19 cellular contexts compared by ENCODE assay signal in genomic region chr1:197034631-197035339, GRCh38. TPM values are rescaled to one million over a fixed set of nuclear protein-coding genes. Genes with fewer than 3 reads are reported as not detected.
A peak's percentile ranks its signal among the peaks of the same experiment; 100 is the strongest.
DNase-seq lines count a peak whose midpoint lies in the region; ATAC-seq and TF ChIP-seq lines count a peak whose summit lies in the region.
"Not testable (repeated sequence)": the region's sequence is repeated elsewhere in the genome, so short reads cannot be mapped to it uniquely, and the experiment has no call there.
"Had no signal": no experiment of that assay in that cellular context is flagged by ENCODE, and none has a peak within 500 bp of the region (broad histone marks: within the 10 kb centered on the region; RNA-seq: fewer than 3 reads in every experiment).

No MANE protein-coding gene starts in this region.

- H2BK5ac ChIP-seq in trophoblast cell (ENCODE audit: low read depth, low read length, poor library complexity): not testable (repeated sequence)

- H3K14ac ChIP-seq in trophoblast cell (ENCODE audit: low read length): not testable (repeated sequence)

- not testable (repeated sequence) for H4K12ac ChIP-seq in trophoblast cell (ENCODE audit: low read depth, low read length)

- not testable (repeated sequence) for H2AK5ac ChIP-seq in trophoblast cell (ENCODE audit: low read length)

- WGBS in SK-N-SH (ENCODE audit: low lambda C conversion rate): 31% methylated on average over 6 of the region's 6 CpGs
- WGBS in trophoblast cell (ENCODE audit: extremely low coverage, insufficient coverage, insufficient read length): no CpG with 5 or more reads among the region's 6 CpGs

- in situ Hi-C loops in astrocyte of the spinal cord (cut with HindIII; ENCODE audit: low sequenced_read_pairs): not testable (repeated sequence)

- TF ChIP-seq EP300 in SK-N-SH (IDR thresholded peaks at IDR 0.05; ENCODE audit: borderline replicate concordance in 1 of 2, low read depth in 1 of 2, low read length in 1 of 2): not testable (repeated sequence)

- H3K9ac ChIP-seq in SK-N-SH: 0 out of 2 replicates have a peak overlapping the region, but pooled peaks have one; percentile 32
- H3K9ac ChIP-seq in trophoblast cell (ENCODE audit: low read length): not testable (repeated sequence)

- not testable (repeated sequence) for H4K8ac ChIP-seq in trophoblast cell (ENCODE audit: low read depth, low read length)

- H3K9me2 ChIP-seq in SK-N-SH: not testable (repeated sequence)

- not testable (repeated sequence) for H3K27me3 ChIP-seq in SK-N-SH (ENCODE audit: insufficient read depth); foreskin keratinocyte; trophoblast cell (ENCODE audit: insufficient read depth, low read length)

- not testable (repeated sequence) for H3K79me1 ChIP-seq in trophoblast cell (ENCODE audit: low read length)

- DNase-seq in AG08395 (ENCODE audit: low spot score) (peak; percentile 27), GM04503 (ENCODE audit: low read depth) (peak; percentile 47), HT1080 (ENCODE audit: low read depth) (peak; percentile 78), astrocyte of the spinal cord (ENCODE audit: low read depth, low spot score) (peak; percentile 59), foreskin keratinocyte (peak; percentile 5 to 74), trophoblast cell (peak; percentile 9 to 64)
- not testable (repeated sequence) for DNase-seq in SK-N-SH

- not testable (repeated sequence) for H3K4me1 ChIP-seq in SK-N-SH (ENCODE audit: control insufficient read depth in 1 of 2, insufficient read depth in 2 of 2, low read depth in 1 of 2, low read length in 1 of 2); foreskin keratinocyte; trophoblast cell (ENCODE audit: control insufficient read depth in 1 of 2, insufficient read depth in 2 of 2, low read length in 2 of 2)

- H3K36me3 ChIP-seq in SK-N-SH (replicated peaks in 1 of 2; ENCODE audit: control insufficient read depth in 1 of 2, insufficient read depth in 2 of 2, low read length in 1 of 2); trophoblast cell (ENCODE audit: control insufficient read depth in 1 of 2, insufficient read depth in 2 of 2, low read length in 2 of 2): not testable (repeated sequence)

- CTCF ChIA-PET in SK-N-SH (lab: Yijun Ruan, JAX): interaction anchor here (1.5 kb wide), 1 partner anchor 23 kb away, joined by 3 read pairs; no protein-coding TSS in a partner anchor

- H3K27ac ChIP-seq in SK-N-SH (ENCODE audit: low read depth in 2 of 2, low read length in 1 of 2): peak overlapping the region; percentile 63 to 76; a peak in 3 of 4 replicates
- not testable (repeated sequence) for H3K27ac ChIP-seq in foreskin keratinocyte; trophoblast cell (ENCODE audit: low read depth, low read length)

- H4K20me1 ChIP-seq in SK-N-SH (ENCODE audit: insufficient read depth): not testable (repeated sequence)

- peak overlapping the region; percentile 84 for H2AFZ ChIP-seq in SK-N-SH (ENCODE audit: low read depth)
- not testable (repeated sequence) for H2AFZ ChIP-seq in trophoblast cell (ENCODE audit: insufficient read depth, low read length, poor library complexity)

- not testable (repeated sequence) for H2BK12ac ChIP-seq in trophoblast cell (ENCODE audit: low read length)

- H3K79me2 ChIP-seq in SK-N-SH (ENCODE audit: insufficient read depth); trophoblast cell (ENCODE audit: control insufficient read depth, insufficient read depth, low read length, poor library complexity): not testable (repeated sequence)

- not testable (repeated sequence) for H3K23ac ChIP-seq in trophoblast cell (ENCODE audit: low read length)

- ATAC-seq in esophagus mucosa: peak; percentile 79
- peak; percentile 98 for ATAC-seq in foreskin keratinocyte

- H2BK120ac ChIP-seq in trophoblast cell (ENCODE audit: insufficient read depth, low read length, poor library complexity): not testable (repeated sequence)

- 0 out of 2 replicates have a peak overlapping the region, but pooled peaks have one; percentile 41 for H3K4me2 ChIP-seq in SK-N-SH
- not testable (repeated sequence) for H3K4me2 ChIP-seq in trophoblast cell (ENCODE audit: low read length)

- peaks cover 25% of the 10 kb centered on the region for H3F3A ChIP-seq in SK-N-SH (replicated peaks; ENCODE audit: insufficient read depth)

- H3K4me3 ChIP-seq in SK-N-SH (ENCODE audit: low read depth in 2 of 2, low read length in 1 of 2): 0 out of 4 replicates have a peak overlapping the region, but pooled peaks of 1 of the 2 experiments have one; percentile 18
- not testable (repeated sequence) for H3K4me3 ChIP-seq in astrocyte of the spinal cord (ENCODE audit: low read depth, low read length); trophoblast cell (ENCODE audit: low read depth, low read length)

- TF ChIP-seq CTCF in SK-N-SH (IDR thresholded peaks at IDR 0.05); astrocyte of the spinal cord (IDR thresholded peaks at IDR 0.05; ENCODE audit: low read depth, low read length); foreskin keratinocyte (conservative IDR thresholded peaks at IDR 0.05): not testable (repeated sequence)

- not testable (repeated sequence) for H3K18ac ChIP-seq in trophoblast cell (ENCODE audit: low read length)

- TF ChIP-seq RAD21 in SK-N-SH (IDR thresholded peaks at IDR 0.05; ENCODE audit: low read length): not testable (repeated sequence)

- not testable (repeated sequence) for H3K4ac ChIP-seq in trophoblast cell (ENCODE audit: low read depth, low read length)

- not testable (repeated sequence) for H3K9me3 ChIP-seq in SK-N-SH; trophoblast cell (ENCODE audit: insufficient read depth, low read depth, low read length)

- POLR2A ChIA-PET in SK-N-SH (lab: Yijun Ruan, JAX): not testable (repeated sequence)

- H4K91ac ChIP-seq in trophoblast cell (ENCODE audit: low read depth, low read length): not testable (repeated sequence)

TF ChIP-seq in SK-N-SH, 30 proteins besides CTCF, POLR2A, EP300 and RAD21:
- TF ChIP-seq NFIC (IDR thresholded peaks at IDR 0.05; ENCODE audit: borderline replicate concordance) (peak; percentile 36), TEAD4 (IDR thresholded peaks at IDR 0.05; ENCODE audit: borderline replicate concordance, insufficient read depth) (peak; percentile 68), TCF12 (IDR thresholded peaks at IDR 0.05) (peak; percentile 38; the same call in 1 of the 2 replicates), JUND (IDR thresholded peaks at IDR 0.05) (peak; percentile 45; the same call in 1 of the 2 replicates), RXRA (IDR thresholded peaks at IDR 0.05; ENCODE audit: borderline replicate concordance, low read depth) (peak; percentile 55; the same call in 1 of the 2 replicates), FOSL2 (IDR thresholded peaks at IDR 0.05; ENCODE audit: borderline replicate concordance, low read depth) (peak; percentile 67)
TF ChIP-seq in SK-N-SH: peak in this region for 6; not testable (repeated sequence) for 24.

RNA-seq across cellular contexts. Expression of gene F13B, which starts 32.3 kb away (rescaled TPM):
- total RNA-seq in HT1080 (2014; rRNA removed; shearing (Covaris generic)): not detected in 2 replicates
- polyA plus RNA-seq in HT1080 (2015; cell fraction: cytosol; rRNA removed): not detected in 2 replicates
- polyA plus RNA-seq in HT1080 (2015; cell fraction: nucleus; rRNA removed): not detected in 2 replicates
- polyA plus RNA-seq in SK-N-SH (2012; rRNA removed) (not detected in 2 replicates), foreskin keratinocyte (not detected in 2 replicates)
- not detected in 2 replicates for polyA plus RNA-seq in SK-N-SH (2012; cell fraction: cytosol; rRNA removed)
- polyA plus RNA-seq in SK-N-SH (2012; cell fraction: nucleus; rRNA removed): not detected in 2 replicates
- total RNA-seq in esophagus mucosa (not detected), foreskin keratinocyte (not detected in 2 replicates)
- polyA plus RNA-seq in trophoblast cell (2013): not detected in 2 replicates
- total RNA-seq: A673; activated CD8-positive, alpha-beta T cell treated with anti-CD3 and anti-CD28 coated beads, Interleukin-2, amount 10 ng/mL, durations not matched to agents 7 days and 5 days; activated naive CD4-positive, alpha-beta T cell treated with anti-CD3 and anti-CD28 coated beads for 36 hours; adrenal gland; cardiac septum; left ventricle myocardium superior; posterior vena cava; thyroid gland; vagina had no signal
- polyA plus RNA-seq: adrenal gland, esophagus, stomach had no signal

RNA-seq across cellular contexts. Expression of gene CFHR5, which starts 57.4 kb away (rescaled TPM):
- total RNA-seq in HT1080 (2014; rRNA removed; shearing (Covaris generic)): not detected in 2 replicates
- polyA plus RNA-seq in HT1080 (2015; cell fraction: cytosol; rRNA removed): not detected in 2 replicates
- not detected in 2 replicates for polyA plus RNA-seq in HT1080 (2015; cell fraction: nucleus; rRNA removed)
- not detected in 2 replicates for polyA plus RNA-seq in SK-N-SH (2012; rRNA removed)
- not detected in 2 replicates for polyA plus RNA-seq in SK-N-SH (2012; cell fraction: cytosol; rRNA removed)
- polyA plus RNA-seq in SK-N-SH (2012; cell fraction: nucleus; rRNA removed): not detected in 2 replicates
- total RNA-seq in esophagus mucosa: not detected
- total RNA-seq in foreskin keratinocyte: not detected in 2 replicates
- polyA plus RNA-seq in foreskin keratinocyte: not detected in 2 replicates
- not detected in 2 replicates for polyA plus RNA-seq in trophoblast cell (2013)
- total RNA-seq: A673; activated CD8-positive, alpha-beta T cell treated with anti-CD3 and anti-CD28 coated beads, Interleukin-2, amount 10 ng/mL, durations not matched to agents 7 days and 5 days; activated naive CD4-positive, alpha-beta T cell treated with anti-CD3 and anti-CD28 coated beads for 36 hours; adrenal gland; cardiac septum; left ventricle myocardium superior; posterior vena cava; stomach; thyroid gland; vagina had no signal
- polyA plus RNA-seq: adrenal gland, esophagus, stomach had no signal
